ENCODE assay signal across 14 cellular contexts in the genomic region with DNA sequence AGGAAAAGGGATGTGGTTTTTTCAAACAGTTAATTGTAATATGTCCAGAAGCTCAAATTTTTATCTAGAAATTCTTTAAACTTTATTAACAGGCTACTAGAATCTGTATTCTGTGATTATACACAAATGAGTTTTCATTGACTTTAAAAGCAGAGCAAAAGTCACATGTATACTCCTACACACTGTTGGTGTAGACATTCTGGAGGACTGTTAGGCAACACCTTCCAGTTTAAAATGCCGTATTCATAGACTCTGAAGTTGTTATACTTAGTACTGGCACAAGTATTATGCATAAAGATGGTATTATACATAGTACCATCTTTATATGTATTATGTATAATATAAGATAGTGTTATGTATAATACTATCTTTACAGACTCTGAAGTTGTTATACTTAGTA.
"Had no signal": no experiment of that assay in that cellular context is flagged by ENCODE, and none has a peak within 500 bp of the region (broad histone marks: within the 10 kb centered on the region; RNA-seq: fewer than 3 reads in every experiment).

No MANE protein-coding gene starts in this region.

- H3K4me3 ChIP-seq: ascending aorta, gastroesophageal sphincter, ovary, upper lobe of left lung had no signal

- H3K9me3 ChIP-seq: ascending aorta, gastroesophageal sphincter, ovary, upper lobe of left lung had no signal

- H3K4me1 ChIP-seq: ascending aorta had no signal

- H3K27me3 ChIP-seq: ascending aorta, gastroesophageal sphincter, ovary, upper lobe of left lung had no signal

- ATAC-seq: activated CD4-positive, CD25-positive, alpha-beta regulatory T cell treated with anti-CD3 and anti-CD28 coated beads, Interleukin-2, amount 50 U/mL, for 24 hours; activated CD8-positive, alpha-beta memory T cell treated with anti-CD3 and anti-CD28 coated beads, Interleukin-2, amount 10 ng/mL, durations not matched to agents 7 days and 5 days; gastroesophageal sphincter; left ventricle myocardium superior had no signal

- DNase-seq: activated CD8-positive, alpha-beta memory T cell treated with anti-CD3 and anti-CD28 coated beads, Interleukin-2, amount 10 ng/mL, durations not matched to agents 7 days and 5 days; activated effector memory CD4-positive, alpha-beta T cell treated with anti-CD3 and anti-CD28 coated beads, Interleukin-2, amount 50 U/mL, for 16 hours; activated T-cell treated with anti-CD3 and anti-CD28 coated beads, Interleukin-2, amount 50 U/mL, for 24 hours; left ventricle myocardium superior; mesendoderm; nephron progenitor cell; ovary; stimulated activated CD4-positive, alpha-beta T cell treated with anti-CD3 and anti-CD28 coated beads, Interleukin-12 subunit alpha, Interleukin-12 subunit beta, amount 100 ng/mL, for 4 hours; stimulated activated CD4-positive, alpha-beta T cell treated with anti-CD3 and anti-CD28 coated beads, Interleukin-4, amount 100 ng/mL, for 1 hour; stimulated activated CD8-positive, alpha-beta memory T cell treated with anti-CD3 and anti-CD28 coated beads, Interleukin-4, amount 100 ng/mL, for 48 hours; upper lobe of left lung had no signal

- H3K27ac ChIP-seq: ascending aorta, gastroesophageal sphincter, ovary, upper lobe of left lung had no signal

- H3K36me3 ChIP-seq: ovary had no signal
